ENCODE assay signal across 20 cellular contexts in the genomic region with DNA sequence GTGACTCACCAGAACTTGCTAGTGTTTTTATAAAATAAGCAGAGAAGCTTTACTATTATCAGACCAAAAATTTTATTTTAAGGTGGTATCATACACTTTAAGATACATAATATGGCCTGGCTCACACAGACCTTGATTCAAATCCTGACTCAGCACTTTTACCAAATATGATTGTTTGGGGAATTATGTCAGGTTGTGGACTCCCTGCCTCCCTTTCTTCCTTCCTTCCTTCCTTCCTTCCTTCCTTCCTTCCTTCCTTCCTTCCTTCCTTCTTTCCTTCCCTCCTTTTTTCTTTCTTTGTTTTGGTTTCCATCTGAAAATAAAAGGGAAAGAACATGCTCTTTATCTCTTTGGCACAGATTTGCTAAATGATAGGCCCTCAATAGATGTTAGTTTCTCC.
DNase-seq lines count a peak whose midpoint lies in the region; ATAC-seq, FAIRE-seq and TF ChIP-seq lines count a peak whose summit lies in the region.
"Had no signal": no experiment of that assay in that cellular context is flagged by ENCODE, and none has a peak within 500 bp of the region (broad histone marks: within the 10 kb centered on the region; RNA-seq: fewer than 3 reads in every experiment).

No MANE protein-coding gene starts in this region.

- H3K27me3 Mint-ChIP-seq in T-cell: peaks cover 2 to 9% of the 10 kb centered on the region in 2 donors

- H2BK20ac ChIP-seq in IMR-90 (ENCODE audit: low read depth, low read length): no peak overlapping the region
- no peak overlapping the region for H2BK20ac ChIP-seq in H1 (ENCODE audit: low read length)

- H3K23ac ChIP-seq in IMR-90 (ENCODE audit: low read depth, low read length): no peak overlapping the region
- H3K23ac ChIP-seq in H1 (ENCODE audit: insufficient read length): no peak overlapping the region

- H3K4me1 ChIP-seq in HepG2 (ENCODE audit: insufficient read depth, low read length) (no peaks in the 10 kb centered on the region), right lobe of liver (no peaks in the 10 kb centered on the region), IMR-90 (ENCODE audit: control insufficient read depth, insufficient read depth, low read length) (no peaks in the 10 kb centered on the region), H1 (replicated peaks in 1 of 4; ENCODE audit: control insufficient read depth in 3 of 4, insufficient read depth in 4 of 4, low read length in 3 of 4) (peaks cover 2 to 6% (median 4%) of the 10 kb centered on the region in 4 experiments; a peak in 3 of 7 replicates)
- H3K4me1 ChIP-seq: HAP-1 had no signal

- dilution Hi-C loops in IMR-90 (cut with HindIII; ENCODE audit: low sequenced_read_pairs, unreplicated experiment): no loop called here

- no peak overlapping the region for H2AK9ac ChIP-seq in IMR-90 (replicated peaks; ENCODE audit: low read depth, low read length, poor library complexity)

- no peak overlapping the region for H3K4me2 ChIP-seq in HepG2 (ENCODE audit: low read depth, low read length)
- no peak overlapping the region for H3K4me2 ChIP-seq in IMR-90 (ENCODE audit: low read depth, low read length)
- no peak overlapping the region for H3K4me2 ChIP-seq in H1 (ENCODE audit: insufficient read depth in 1 of 2, low read depth in 2 of 2, low read length in 2 of 2)

- no peak for TF ChIP-seq POLR2A in HepG2 (IDR thresholded peaks at IDR 0.05; ENCODE audit: insufficient read depth in 1 of 2, low read depth in 2 of 2, low read length in 2 of 2)
- TF ChIP-seq POLR2A in right lobe of liver (IDR thresholded peaks at IDR 0.05): no peak
- no peak for TF ChIP-seq POLR2A in IMR-90 (IDR thresholded peaks at IDR 0.05; ENCODE audit: low read depth, low read length)
- no peak for TF ChIP-seq POLR2A in H1 (IDR thresholded peaks at IDR 0.05; ENCODE audit: control extremely low read depth in 1 of 2, low read depth in 2 of 2, low read length in 2 of 2)

- intact Hi-C loops in HepG2 (cut with micrococcal nuclease; ENCODE audit: unreplicated experiment) (no loop called here), right lobe of liver (cut with DNase I) (no loop called here), IMR-90 (cut with micrococcal nuclease) (no loop called here)

- H3K36me3 ChIP-seq in HepG2 (replicated peaks in 1 of 2; ENCODE audit: control insufficient read depth in 1 of 2, insufficient read depth in 2 of 2, low read length in 2 of 2) (no peaks in the 10 kb centered on the region), right lobe of liver (no peaks in the 10 kb centered on the region), IMR-90 (ENCODE audit: control insufficient read depth, insufficient read depth, low read length) (no peaks in the 10 kb centered on the region), H1 (ENCODE audit: control insufficient read depth in 2 of 4, insufficient read depth in 4 of 4, low read length in 3 of 4) (no peaks in the 10 kb centered on the region)
- H3K36me3 ChIP-seq: HAP-1 had no signal

- TF ChIP-seq CTCF in HepG2 (CRISPR knock-in tag; IDR thresholded peaks at IDR 0.05) (no peak), right lobe of liver (IDR thresholded peaks at IDR 0.05) (no peak), IMR-90 (conservative IDR thresholded peaks at IDR 0.05; ENCODE audit: low read depth, low read length) (no peak), H1 (IDR thresholded peaks at IDR 0.05; ENCODE audit: control extremely low read depth in 1 of 3, insufficient read depth in 1 of 3, low read depth in 1 of 3, low read length in 3 of 3) (no peak)

- H3K9me3 ChIP-seq in HepG2 (ENCODE audit: low read length) (no peaks in the 10 kb centered on the region), right lobe of liver (no peaks in the 10 kb centered on the region), IMR-90 (ENCODE audit: control insufficient read depth, insufficient read depth, low read length) (no peaks in the 10 kb centered on the region), H1 (ENCODE audit: insufficient read depth in 2 of 2, low read depth in 1 of 2, low read length in 1 of 2) (no peaks in the 10 kb centered on the region)
- H3K9me3 ChIP-seq: HAP-1 had no signal

- H3K9me1 ChIP-seq in IMR-90 (ENCODE audit: insufficient read depth, low read length): no peaks in the 10 kb centered on the region

- in situ Hi-C loops in HepG2 (cut with HindIII; ENCODE audit: extremely low pct_ligation_motif_present, low pct_unique_long_range_greater_than_20kb): no loop called here
- in situ Hi-C loops in IMR-90 (cut with MboI; ENCODE audit: low sequenced_read_pairs): no loop called here

- H4K20me1 ChIP-seq in HepG2 (ENCODE audit: insufficient read depth, low read length) (no peaks in the 10 kb centered on the region), IMR-90 (ENCODE audit: insufficient read depth, low read length) (no peaks in the 10 kb centered on the region), H1 (replicated peaks in 1 of 2; ENCODE audit: control insufficient read depth in 1 of 2, insufficient read depth in 2 of 2, low read length in 2 of 2) (no peaks in the 10 kb centered on the region)

- no peaks in the 10 kb centered on the region for H3K79me2 ChIP-seq in HepG2 (ENCODE audit: insufficient read depth, low read length)
- no peaks in the 10 kb centered on the region for H3K79me2 ChIP-seq in H1 (ENCODE audit: control insufficient read depth in 1 of 2, insufficient read depth in 2 of 2, low read length in 2 of 2)

- H3K9ac ChIP-seq in HepG2 (ENCODE audit: insufficient read depth, low read depth, low read length) (no peak overlapping the region), IMR-90 (ENCODE audit: low read depth, low read length) (no peak overlapping the region), H1 (replicated peaks in 1 of 4; ENCODE audit: extremely low read depth in 1 of 4, low read depth in 3 of 4, low read length in 3 of 4) (no peak overlapping the region)
- H3K9ac ChIP-seq: GM23248 had no signal

- TF ChIP-seq EP300 in HepG2 (IDR thresholded peaks at IDR 0.05; ENCODE audit: low read depth in 2 of 2, low read length in 2 of 2) (no peak), HepG2 (CRISPR knock-in tag; IDR thresholded peaks at IDR 0.05; ENCODE audit: borderline replicate concordance) (no peak), H1 (IDR thresholded peaks at IDR 0.05; ENCODE audit: borderline replicate concordance in 1 of 2, low read depth in 2 of 2, low read length in 2 of 2) (no peak)

- no peak overlapping the region for H3K18ac ChIP-seq in IMR-90 (ENCODE audit: low read depth, low read length)
- H3K18ac ChIP-seq in H1 (ENCODE audit: extremely low read depth, low read length): no peak overlapping the region

- H3K27me3 ChIP-seq in HepG2 (ENCODE audit: control insufficient read depth in 1 of 2, insufficient read depth in 2 of 2, low read length in 2 of 2) (no peaks in the 10 kb centered on the region), right lobe of liver (no peaks in the 10 kb centered on the region), IMR-90 (ENCODE audit: control insufficient read depth, insufficient read depth, low read length) (no peaks in the 10 kb centered on the region), H1 (replicated peaks in 1 of 4; ENCODE audit: control insufficient read depth in 3 of 4, extremely low read depth in 1 of 4, insufficient read depth in 3 of 4, low read length in 3 of 4) (no peaks in the 10 kb centered on the region)

- no peaks in the 10 kb centered on the region for H3K23me2 ChIP-seq in H1 (ENCODE audit: low read depth, low read length)

- H4K5ac ChIP-seq in IMR-90 (ENCODE audit: low read depth, low read length) (no peak overlapping the region), H1 (ENCODE audit: insufficient read length, low read depth, low read length) (no peak overlapping the region)

- no peak overlapping the region for H3K27ac Mint-ChIP-seq in T-cell
- H3K27ac Mint-ChIP-seq: CD4-positive, alpha-beta memory T cell had no signal

- H3K56ac ChIP-seq in IMR-90 (ENCODE audit: extremely low read depth, insufficient read depth, low read length) (no peak overlapping the region), H1 (replicated peaks; ENCODE audit: insufficient read length, low read depth, low read length) (no peak overlapping the region)

- POLR2A ChIA-PET in HepG2 (lab: Yijun Ruan, JAX) (no interaction called here), IMR-90 (lab: Charles Lee; ENCODE audit: unreplicated experiment) (no interaction called here), H1 (lab: Charles Lee; ENCODE audit: partially characterized antibody) (no interaction called here), T-cell (lab: Charles Lee) (no interaction called here)

- H2BK120ac ChIP-seq in IMR-90 (ENCODE audit: low read depth, low read length) (no peak overlapping the region), H1 (replicated peaks; ENCODE audit: low read depth, low read length) (no peak overlapping the region)

- DNase-seq in HepG2 (ENCODE audit: low spot score) (no peak), right lobe of liver (no peak), IMR-90 (no peak), H1 (ENCODE audit: low read depth in 1 of 2, low spot score in 2 of 2) (no peak), HK-2 (ENCODE audit: unreplicated experiment) (no peak), NCI-H1048 (lab: John Stamatoyannopoulos, UW) (no peak), T-cell (no peak)
- DNase-seq: C1 segment of cervical spinal cord; Calu3; CD4-positive, alpha-beta memory T cell; COR-L47; DMS53; DMS79 treated with DMSO at 0.1 percent for 48 hours; GF-D8; GM23248 had no signal

- H3K36me3 Mint-ChIP-seq in T-cell: no peaks in the 10 kb centered on the region
- H3K36me3 Mint-ChIP-seq: CD4-positive, alpha-beta memory T cell had no signal

- H2AFZ ChIP-seq in HepG2 (ENCODE audit: low read length): no peak overlapping the region
- H2AFZ ChIP-seq in IMR-90 (replicated peaks; ENCODE audit: low read length, poor library complexity): no peak overlapping the region
- H2AFZ ChIP-seq in H1 (ENCODE audit: low read length): no peak overlapping the region
- H2AFZ ChIP-seq: GM23248 had no signal

- H3K79me1 ChIP-seq in IMR-90 (ENCODE audit: low read depth in 1 of 2, low read length in 2 of 2): no peaks in the 10 kb centered on the region
- no peaks in the 10 kb centered on the region for H3K79me1 ChIP-seq in H1 (ENCODE audit: low read depth, low read length)

- H3K27ac ChIP-seq in HepG2 (ENCODE audit: extremely low read length, insufficient read depth, low read length): no peak overlapping the region
- H3K27ac ChIP-seq in right lobe of liver: no peak overlapping the region
- no peak overlapping the region for H3K27ac ChIP-seq in IMR-90 (ENCODE audit: insufficient read depth, low read length)
- H3K27ac ChIP-seq in H1 (ENCODE audit: low read depth, low read length): no peak overlapping the region
- H3K27ac ChIP-seq: 22Rv1, GM23248 had no signal

- H4K91ac ChIP-seq in IMR-90 (ENCODE audit: insufficient read depth, low read depth, low read length) (no peak overlapping the region), H1 (replicated peaks; ENCODE audit: insufficient read length, low read length) (no peak overlapping the region)

- H3K4me1 Mint-ChIP-seq in T-cell: no peaks in the 10 kb centered on the region
- H3K4me1 Mint-ChIP-seq: CD4-positive, alpha-beta memory T cell had no signal

- H4K8ac ChIP-seq in IMR-90 (ENCODE audit: low read depth in 2 of 2, low read length in 2 of 2): no peak overlapping the region
- no peak overlapping the region for H4K8ac ChIP-seq in H1 (ENCODE audit: extremely low read depth, insufficient read depth, low read length)

- H3K4ac ChIP-seq in IMR-90 (ENCODE audit: low read depth, low read length) (no peak overlapping the region), H1 (replicated peaks; ENCODE audit: insufficient read length, low read depth, low read length) (no peak overlapping the region)

- H2BK12ac ChIP-seq in H1 (ENCODE audit: low read depth, low read length): no peak overlapping the region

- ATAC-seq in HepG2 (no peak), right lobe of liver (no peak), IMR-90 (ENCODE audit: low read depth) (no peak), T-cell (replicated peaks in 1 of 4) (no peak)

- H3K14ac ChIP-seq in IMR-90 (replicated peaks; ENCODE audit: low read depth, low read length) (no peak overlapping the region), H1 (ENCODE audit: insufficient read length) (no peak overlapping the region)

- no peak overlapping the region for H2AK5ac ChIP-seq in IMR-90 (ENCODE audit: low read depth, low read length)
- H2AK5ac ChIP-seq in H1 (ENCODE audit: low read depth, low read length): no peak overlapping the region

- no peak for TF ChIP-seq RAD21 in HepG2 (CRISPR knock-in tag; IDR thresholded peaks at IDR 0.05)
- no peak for TF ChIP-seq RAD21 in IMR-90 (IDR thresholded peaks at IDR 0.05; ENCODE audit: low read length)
- TF ChIP-seq RAD21 in H1 (IDR thresholded peaks at IDR 0.05 in 1 of 2, conservative IDR thresholded peaks at IDR 0.05 in 1 of 2; ENCODE audit: low read depth in 2 of 2, low read length in 2 of 2): no peak

- H2BK15ac ChIP-seq in IMR-90 (ENCODE audit: low read depth, low read length) (no peak overlapping the region), H1 (ENCODE audit: low read length) (no peak overlapping the region)

- no TSS peak for BruUV-seq in HepG2 (replicated peaks; lab: Mats Ljungman, UMichigan)
- BruUV-seq in IMR-90 (replicated peaks; lab: Mats Ljungman, UMichigan): no TSS peak

- no peak overlapping the region for H3K4me3 ChIP-seq in HepG2 (replicated peaks in 1 of 3; ENCODE audit: insufficient read depth in 1 of 3, low read depth in 2 of 3, low read length in 3 of 3)
- no peak overlapping the region for H3K4me3 ChIP-seq in right lobe of liver
- no peak overlapping the region for H3K4me3 ChIP-seq in IMR-90 (ENCODE audit: insufficient read depth, low read depth, low read length)
- H3K4me3 ChIP-seq in H1 (ENCODE audit: extremely low read depth in 1 of 4, insufficient read depth in 2 of 4, low read depth in 3 of 4, low read length in 4 of 4): no peak overlapping the region
- H3K4me3 ChIP-seq: GM23248, HAP-1 had no signal

- H2BK5ac ChIP-seq in IMR-90 (ENCODE audit: low read depth, low read length, poor library complexity, severe bottlenecking): no peak overlapping the region
- no peak overlapping the region for H2BK5ac ChIP-seq in H1 (ENCODE audit: low read depth, low read length)

- no peak overlapping the region for H3K4me3 Mint-ChIP-seq in T-cell
- H3K4me3 Mint-ChIP-seq: CD4-positive, alpha-beta memory T cell had no signal

- CTCF ChIA-PET in HepG2 (lab: Yijun Ruan, JAX; ENCODE audit: low intra/inter-chr PET ratio, low total read pairs) (no interaction called here), IMR-90 (lab: Yijun Ruan, JAX) (no interaction called here), H1 (lab: Charles Lee; ENCODE audit: partially characterized antibody) (interaction anchor here (1.1 to 1.7 kb wide), 2 partner anchors 13 to 19 kb away, joined by 3 to 4 read pairs; no protein-coding TSS in a partner anchor), T-cell (lab: Charles Lee) (no interaction called here)

- H3K9me3 Mint-ChIP-seq in T-cell: no peaks in the 10 kb centered on the region
- H3K9me3 Mint-ChIP-seq: CD4-positive, alpha-beta memory T cell had no signal

- FAIRE-seq in HepG2 (lab: Jason Lieb, UNC) (no peak), H1 (lab: Jason Lieb, UNC) (no peak)
- FAIRE-seq: A204.1, GM12892, H54 had no signal
